In the genomic region with DNA sequence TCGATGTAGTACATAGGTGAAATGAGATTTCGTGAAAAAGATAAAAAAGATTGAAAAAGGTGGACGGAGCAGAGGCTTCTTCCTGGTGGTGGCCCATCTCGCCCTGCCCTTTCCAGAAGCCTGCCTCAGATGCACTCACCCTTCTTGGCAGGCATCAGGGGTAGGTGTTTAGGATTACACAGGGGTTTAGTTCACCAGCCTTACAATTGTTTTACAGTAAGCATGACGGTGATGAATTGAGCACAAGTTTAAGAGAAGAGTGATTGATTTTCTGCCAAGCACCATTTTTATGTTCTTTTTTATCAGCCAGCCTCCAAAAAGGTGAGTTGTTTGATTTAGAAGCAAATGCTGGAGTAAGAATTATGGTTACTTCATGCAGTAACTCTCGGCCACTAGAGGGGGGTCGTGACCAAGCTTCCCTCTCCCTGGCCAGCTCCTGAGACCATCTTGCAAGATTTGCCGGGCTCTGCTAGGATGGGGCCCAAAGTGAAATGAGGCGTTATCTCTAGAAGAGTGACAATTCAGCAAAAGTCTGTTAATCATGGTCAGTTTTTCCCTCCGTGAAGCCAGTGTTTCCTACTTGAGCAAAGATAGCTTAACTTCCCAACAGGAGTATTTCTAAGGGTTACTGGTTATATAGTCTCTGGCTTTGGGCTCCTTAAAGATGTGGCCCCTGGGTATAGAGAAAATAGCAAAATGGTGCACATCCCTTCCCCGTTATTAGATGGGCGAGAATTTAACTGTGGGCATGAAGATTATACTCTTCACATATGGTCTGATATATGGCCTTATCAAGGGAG, we compare ENCODE assay signal across 2 cellular contexts.
TF ChIP-seq lines count a peak whose summit lies in the region.

No MANE protein-coding gene starts in this region.

TF ChIP-seq in IMR-90, 13 proteins besides CTCF, POLR2A, EP300 and RAD21:
- peak; percentile 79 for TF ChIP-seq SMC3 (IDR thresholded peaks at IDR 0.05; ENCODE audit: low read depth, low read length)
- TF ChIP-seq, protein P1, sequence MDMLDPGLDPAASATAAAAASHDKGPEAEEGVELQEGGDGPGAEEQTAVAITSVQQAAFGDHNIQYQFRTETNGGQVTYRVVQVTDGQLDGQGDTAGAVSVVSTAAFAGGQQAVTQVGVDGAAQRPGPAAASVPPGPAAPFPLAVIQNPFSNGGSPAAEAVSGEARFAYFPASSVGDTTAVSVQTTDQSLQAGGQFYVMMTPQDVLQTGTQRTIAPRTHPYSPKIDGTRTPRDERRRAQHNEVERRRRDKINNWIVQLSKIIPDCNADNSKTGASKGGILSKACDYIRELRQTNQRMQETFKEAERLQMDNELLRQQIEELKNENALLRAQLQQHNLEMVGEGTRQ (IDR thresholded peaks at IDR 0.05; ENCODE audit: low read depth, low read length), result no peak
- peak; percentile 44; the same call in 1 of the 2 replicates for TF ChIP-seq CEBPB (IDR thresholded peaks at IDR 0.05; ENCODE audit: low read depth, low read length)
- no peak for TF ChIP-seq CHD1 (IDR thresholded peaks at IDR 0.05; ENCODE audit: low read depth, low read length)
- TF ChIP-seq MXI1 (IDR thresholded peaks at IDR 0.05; ENCODE audit: borderline replicate concordance, low read depth, low read length), result no peak
- no peak for TF ChIP-seq MAZ (IDR thresholded peaks at IDR 0.05; ENCODE audit: borderline replicate concordance, low read depth, low read length)
- TF ChIP-seq, protein P2, sequence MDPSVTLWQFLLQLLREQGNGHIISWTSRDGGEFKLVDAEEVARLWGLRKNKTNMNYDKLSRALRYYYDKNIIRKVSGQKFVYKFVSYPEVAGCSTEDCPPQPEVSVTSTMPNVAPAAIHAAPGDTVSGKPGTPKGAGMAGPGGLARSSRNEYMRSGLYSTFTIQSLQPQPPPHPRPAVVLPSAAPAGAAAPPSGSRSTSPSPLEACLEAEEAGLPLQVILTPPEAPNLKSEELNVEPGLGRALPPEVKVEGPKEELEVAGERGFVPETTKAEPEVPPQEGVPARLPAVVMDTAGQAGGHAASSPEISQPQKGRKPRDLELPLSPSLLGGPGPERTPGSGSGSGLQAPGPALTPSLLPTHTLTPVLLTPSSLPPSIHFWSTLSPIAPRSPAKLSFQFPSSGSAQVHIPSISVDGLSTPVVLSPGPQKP (IDR thresholded peaks at IDR 0.05; ENCODE audit: borderline replicate concordance, low read depth, low read length), result no peak
- TF ChIP-seq RFX5 (IDR thresholded peaks at IDR 0.05; ENCODE audit: low read depth, low read length), result no peak
- TF ChIP-seq FOS (IDR thresholded peaks at IDR 0.05; ENCODE audit: low read depth, low read length), result no peak
- TF ChIP-seq BHLHE40 (IDR thresholded peaks at IDR 0.05; ENCODE audit: low read depth, low read length), result no peak
TF ChIP-seq in IMR-90: peak in this region for 2.

TF ChIP-seq in H1, 55 proteins besides CTCF, POLR2A, EP300 and RAD21:
- no peak for TF ChIP-seq CHD2 (IDR thresholded peaks at IDR 0.05; ENCODE audit: low read length)
- TF ChIP-seq CREB1 (IDR thresholded peaks at IDR 0.05), result no peak
- TF ChIP-seq YY1 (IDR thresholded peaks at IDR 0.05; ENCODE audit: low read depth, low read length), result peak; percentile 65; the same call in 1 of the 2 replicates
- TF ChIP-seq SAP30 (IDR thresholded peaks at IDR 0.05; ENCODE audit: insufficient read depth, insufficient replicate concordance, low read length), result no peak
- no peak for TF ChIP-seq POLR2AphosphoS5 (IDR thresholded peaks at IDR 0.05; ENCODE audit: low read depth, low read length)
- TF ChIP-seq HDAC2 (IDR thresholded peaks at IDR 0.05; ENCODE audit: borderline replicate concordance in 1 of 2, low read depth in 2 of 2, low read length in 2 of 2), result no peak
- peak; percentile 43; the same call in 1 of the 2 replicates for TF ChIP-seq CEBPB (IDR thresholded peaks at IDR 0.05; ENCODE audit: low read depth, low read length)
- TF ChIP-seq, protein P3, sequence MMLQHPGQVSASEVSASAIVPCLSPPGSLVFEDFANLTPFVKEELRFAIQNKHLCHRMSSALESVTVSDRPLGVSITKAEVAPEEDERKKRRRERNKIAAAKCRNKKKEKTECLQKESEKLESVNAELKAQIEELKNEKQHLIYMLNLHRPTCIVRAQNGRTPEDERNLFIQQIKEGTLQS (IDR thresholded peaks at IDR 0.05; ENCODE audit: insufficient read depth, low read depth, low read length), result no peak
- TF ChIP-seq SP1 (IDR thresholded peaks at IDR 0.05; ENCODE audit: low read depth, low read length), result no peak
- no peak for TF ChIP-seq RBBP5 (IDR thresholded peaks at IDR 0.05; ENCODE audit: borderline replicate concordance, low read depth, low read length)
- TF ChIP-seq, protein P4, sequence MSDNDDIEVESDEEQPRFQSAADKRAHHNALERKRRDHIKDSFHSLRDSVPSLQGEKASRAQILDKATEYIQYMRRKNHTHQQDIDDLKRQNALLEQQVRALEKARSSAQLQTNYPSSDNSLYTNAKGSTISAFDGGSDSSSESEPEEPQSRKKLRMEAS (IDR thresholded peaks at IDR 0.05), result no peak
